In genomic region chr1:182625716-182626504, GRCh38 we compare ENCODE assay signal across 1 cellular context.
TF ChIP-seq lines count a peak whose summit lies in the region.

No MANE protein-coding gene starts in this region.

TF ChIP-seq in K562, 482 proteins besides CTCF, POLR2A, EP300 and RAD21:
- TF ChIP-seq HMGXB4 (CRISPR knock-in tag; IDR thresholded peaks at IDR 0.05) (no peak), ZNF316 (IDR thresholded peaks at IDR 0.05) (peak; percentile 65), RUNX1 (IDR thresholded peaks at IDR 0.05; ENCODE audit: low read depth) (no peak), MAFG (tag; conservative IDR thresholded peaks at IDR 0.05) (peak; percentile 42; the same call in 1 of the 2 replicates), ZNF133 (CRISPR knock-in tag; IDR thresholded peaks at IDR 0.05) (no peak), ILK (tag; IDR thresholded peaks at IDR 0.05; ENCODE audit: borderline replicate concordance, low read depth) (no peak), MAFK (IDR thresholded peaks at IDR 0.05; ENCODE audit: low read length) (peak; percentile 46; the same call in 1 of the 2 replicates), CCNT2 (IDR thresholded peaks at IDR 0.05; ENCODE audit: borderline replicate concordance, extremely low read depth, insufficient read length, low read depth, low read length) (no peak), ZBTB1 (CRISPR knock-in tag; IDR thresholded peaks at IDR 0.05; ENCODE audit: borderline replicate concordance, low read depth) (no peak), C11orf30 (IDR thresholded peaks at IDR 0.05; ENCODE audit: low read depth) (peak; percentile 43; the same call in 1 of the 2 replicates)
